ENCODE assay signal across 1 cellular context in the genomic region with DNA sequence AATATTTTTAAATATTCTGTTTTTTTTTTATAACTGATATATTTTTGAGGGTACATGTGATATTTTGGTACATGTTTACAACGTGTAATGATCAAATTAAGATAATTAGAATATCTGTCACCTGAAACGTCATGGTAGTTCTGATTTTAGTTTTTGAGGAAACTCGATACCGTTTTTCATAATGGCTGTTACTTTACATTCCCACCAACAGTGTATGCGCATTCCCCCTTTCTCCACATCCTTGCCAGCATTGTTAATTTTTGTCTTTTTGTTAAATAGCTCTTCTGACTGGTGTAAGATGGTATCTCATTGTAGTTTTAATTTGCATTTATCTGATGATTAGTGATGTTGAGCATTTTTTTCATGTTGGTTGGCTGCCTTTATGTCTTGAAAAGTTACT.
TF ChIP-seq lines count a peak whose summit lies in the region.

No MANE protein-coding gene starts in this region.

TF ChIP-seq in K562, 482 proteins besides CTCF, POLR2A, EP300 and RAD21 (continued from another document):
- TF ChIP-seq, protein P1, sequence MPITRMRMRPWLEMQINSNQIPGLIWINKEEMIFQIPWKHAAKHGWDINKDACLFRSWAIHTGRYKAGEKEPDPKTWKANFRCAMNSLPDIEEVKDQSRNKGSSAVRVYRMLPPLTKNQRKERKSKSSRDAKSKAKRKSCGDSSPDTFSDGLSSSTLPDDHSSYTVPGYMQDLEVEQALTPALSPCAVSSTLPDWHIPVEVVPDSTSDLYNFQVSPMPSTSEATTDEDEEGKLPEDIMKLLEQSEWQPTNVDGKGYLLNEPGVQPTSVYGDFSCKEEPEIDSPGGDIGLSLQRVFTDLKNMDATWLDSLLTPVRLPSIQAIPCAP (CRISPR knock-in tag; IDR thresholded peaks at IDR 0.05; ENCODE audit: borderline replicate concordance): no peak
- TF ChIP-seq RUNX1 (IDR thresholded peaks at IDR 0.05; ENCODE audit: low read depth) (no peak), ASH1L (IDR thresholded peaks at IDR 0.05; ENCODE audit: borderline replicate concordance, low read depth, partially characterized antibody) (no peak), ETS2 (tag; IDR thresholded peaks at IDR 0.05; ENCODE audit: borderline replicate concordance, poor library complexity, severe bottlenecking) (no peak), YY1 (IDR thresholded peaks at IDR 0.05; ENCODE audit: borderline replicate concordance in 1 of 3, control insufficient read depth in 1 of 3, extremely low read depth in 1 of 3, insufficient read depth in 3 of 3, insufficient read length in 1 of 3, insufficient replicate concordance in 2 of 3, low read depth in 1 of 3, low read length in 2 of 3) (peak in 1 of 3 experiments; percentile 48), SMAD4 (CRISPR knock-in tag; conservative IDR thresholded peaks at IDR 0.05) (no peak), EHMT2 (IDR thresholded peaks at IDR 0.05) (no peak), YBX1 (IDR thresholded peaks at IDR 0.05) (no peak), CHD2 (IDR thresholded peaks at IDR 0.05; ENCODE audit: low read depth, low read length) (no peak), SREBF1 (IDR thresholded peaks at IDR 0.05; ENCODE audit: borderline replicate concordance, low read depth, low read length) (no peak), ZEB2 (IDR thresholded peaks at IDR 0.05) (no peak), NCOA2 (IDR thresholded peaks at IDR 0.05; ENCODE audit: partially characterized antibody in 2 of 2) (no peak), CC2D1A (IDR thresholded peaks at IDR 0.05) (peak; percentile 88), TEAD2 (tag; IDR thresholded peaks at IDR 0.05) (no peak), ZNF76 (CRISPR knock-in tag; IDR thresholded peaks at IDR 0.05; ENCODE audit: borderline replicate concordance) (no peak), ZNF232 (CRISPR knock-in tag; IDR thresholded peaks at IDR 0.05) (no peak), CBX3 (IDR thresholded peaks at IDR 0.05; ENCODE audit: borderline replicate concordance in 1 of 2, low read length in 2 of 2) (peak in 1 of 2 experiments; percentile 85; a peak in 2 of 3 replicates), ZNF354B (CRISPR knock-in tag; IDR thresholded peaks at IDR 0.05) (no peak), KLF6 (CRISPR knock-in tag; IDR thresholded peaks at IDR 0.05; ENCODE audit: borderline replicate concordance) (no peak), ZNF507 (tag; conservative IDR thresholded peaks at IDR 0.05) (no peak), NR2C1 (IDR thresholded peaks at IDR 0.05) (no peak), NR2C1 (tag; IDR thresholded peaks at IDR 0.05) (no peak), MECOM (CRISPR knock-in tag; IDR thresholded peaks at IDR 0.05) (no peak), NEUROD1 (IDR thresholded peaks at IDR 0.05; ENCODE audit: borderline replicate concordance, low read depth, low read length, partially characterized antibody) (no peak), TRIM24 (IDR thresholded peaks at IDR 0.05) (peak in 1 of 2 experiments; percentile 21; a peak in 1 of 4 replicates), JUNB (CRISPR knock-in tag; conservative IDR thresholded peaks at IDR 0.05) (no peak), MCM5 (IDR thresholded peaks at IDR 0.05; ENCODE audit: low read depth) (no peak), STAT5A (IDR thresholded peaks at IDR 0.05; ENCODE audit: borderline replicate concordance, low read length) (no peak), CTBP1 (IDR thresholded peaks at IDR 0.05; ENCODE audit: borderline replicate concordance) (no peak), MCM7 (IDR thresholded peaks at IDR 0.05) (no peak), ARNT (IDR thresholded peaks at IDR 0.05) (no peak), ELF1 (tag; IDR thresholded peaks at IDR 0.05) (no peak), SRSF9 (IDR thresholded peaks at IDR 0.05; ENCODE audit: borderline replicate concordance, low read depth, low read length) (no peak)
- TF ChIP-seq, protein P2, sequence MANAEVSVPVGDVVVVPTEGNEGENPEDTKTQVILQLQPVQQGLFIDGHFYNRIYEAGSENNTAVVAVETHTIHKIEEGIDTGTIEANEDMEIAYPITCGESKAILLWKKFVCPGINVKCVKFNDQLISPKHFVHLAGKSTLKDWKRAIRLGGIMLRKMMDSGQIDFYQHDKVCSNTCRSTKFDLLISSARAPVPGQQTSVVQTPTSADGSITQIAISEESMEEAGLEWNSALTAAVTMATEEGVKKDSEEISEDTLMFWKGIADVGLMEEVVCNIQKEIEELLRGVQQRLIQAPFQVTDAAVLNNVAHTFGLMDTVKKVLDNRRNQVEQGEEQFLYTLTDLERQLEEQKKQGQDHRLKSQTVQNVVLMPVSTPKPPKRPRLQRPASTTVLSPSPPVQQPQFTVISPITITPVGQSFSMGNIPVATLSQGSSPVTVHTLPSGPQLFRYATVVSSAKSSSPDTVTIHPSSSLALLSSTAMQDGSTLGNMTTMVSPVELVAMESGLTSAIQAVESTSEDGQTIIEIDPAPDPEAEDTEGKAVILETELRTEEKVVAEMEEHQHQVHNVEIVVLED (CRISPR knock-in tag; IDR thresholded peaks at IDR 0.05): no peak
- TF ChIP-seq, protein P3, sequence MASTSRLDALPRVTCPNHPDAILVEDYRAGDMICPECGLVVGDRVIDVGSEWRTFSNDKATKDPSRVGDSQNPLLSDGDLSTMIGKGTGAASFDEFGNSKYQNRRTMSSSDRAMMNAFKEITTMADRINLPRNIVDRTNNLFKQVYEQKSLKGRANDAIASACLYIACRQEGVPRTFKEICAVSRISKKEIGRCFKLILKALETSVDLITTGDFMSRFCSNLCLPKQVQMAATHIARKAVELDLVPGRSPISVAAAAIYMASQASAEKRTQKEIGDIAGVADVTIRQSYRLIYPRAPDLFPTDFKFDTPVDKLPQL (IDR thresholded peaks at IDR 0.05; ENCODE audit: extremely low read depth, insufficient read length): no peak
- TF ChIP-seq, protein P4, sequence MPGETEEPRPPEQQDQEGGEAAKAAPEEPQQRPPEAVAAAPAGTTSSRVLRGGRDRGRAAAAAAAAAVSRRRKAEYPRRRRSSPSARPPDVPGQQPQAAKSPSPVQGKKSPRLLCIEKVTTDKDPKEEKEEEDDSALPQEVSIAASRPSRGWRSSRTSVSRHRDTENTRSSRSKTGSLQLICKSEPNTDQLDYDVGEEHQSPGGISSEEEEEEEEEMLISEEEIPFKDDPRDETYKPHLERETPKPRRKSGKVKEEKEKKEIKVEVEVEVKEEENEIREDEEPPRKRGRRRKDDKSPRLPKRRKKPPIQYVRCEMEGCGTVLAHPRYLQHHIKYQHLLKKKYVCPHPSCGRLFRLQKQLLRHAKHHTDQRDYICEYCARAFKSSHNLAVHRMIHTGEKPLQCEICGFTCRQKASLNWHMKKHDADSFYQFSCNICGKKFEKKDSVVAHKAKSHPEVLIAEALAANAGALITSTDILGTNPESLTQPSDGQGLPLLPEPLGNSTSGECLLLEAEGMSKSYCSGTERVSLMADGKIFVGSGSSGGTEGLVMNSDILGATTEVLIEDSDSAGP (CRISPR knock-in tag; IDR thresholded peaks at IDR 0.05): no peak
- TF ChIP-seq, protein P5, sequence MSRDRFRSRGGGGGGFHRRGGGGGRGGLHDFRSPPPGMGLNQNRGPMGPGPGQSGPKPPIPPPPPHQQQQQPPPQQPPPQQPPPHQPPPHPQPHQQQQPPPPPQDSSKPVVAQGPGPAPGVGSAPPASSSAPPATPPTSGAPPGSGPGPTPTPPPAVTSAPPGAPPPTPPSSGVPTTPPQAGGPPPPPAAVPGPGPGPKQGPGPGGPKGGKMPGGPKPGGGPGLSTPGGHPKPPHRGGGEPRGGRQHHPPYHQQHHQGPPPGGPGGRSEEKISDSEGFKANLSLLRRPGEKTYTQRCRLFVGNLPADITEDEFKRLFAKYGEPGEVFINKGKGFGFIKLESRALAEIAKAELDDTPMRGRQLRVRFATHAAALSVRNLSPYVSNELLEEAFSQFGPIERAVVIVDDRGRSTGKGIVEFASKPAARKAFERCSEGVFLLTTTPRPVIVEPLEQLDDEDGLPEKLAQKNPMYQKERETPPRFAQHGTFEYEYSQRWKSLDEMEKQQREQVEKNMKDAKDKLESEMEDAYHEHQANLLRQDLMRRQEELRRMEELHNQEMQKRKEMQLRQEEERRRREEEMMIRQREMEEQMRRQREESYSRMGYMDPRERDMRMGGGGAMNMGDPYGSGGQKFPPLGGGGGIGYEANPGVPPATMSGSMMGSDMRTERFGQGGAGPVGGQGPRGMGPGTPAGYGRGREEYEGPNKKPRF (IDR thresholded peaks at IDR 0.05; ENCODE audit: low read depth, low read length): no peak
- TF ChIP-seq, protein P6, sequence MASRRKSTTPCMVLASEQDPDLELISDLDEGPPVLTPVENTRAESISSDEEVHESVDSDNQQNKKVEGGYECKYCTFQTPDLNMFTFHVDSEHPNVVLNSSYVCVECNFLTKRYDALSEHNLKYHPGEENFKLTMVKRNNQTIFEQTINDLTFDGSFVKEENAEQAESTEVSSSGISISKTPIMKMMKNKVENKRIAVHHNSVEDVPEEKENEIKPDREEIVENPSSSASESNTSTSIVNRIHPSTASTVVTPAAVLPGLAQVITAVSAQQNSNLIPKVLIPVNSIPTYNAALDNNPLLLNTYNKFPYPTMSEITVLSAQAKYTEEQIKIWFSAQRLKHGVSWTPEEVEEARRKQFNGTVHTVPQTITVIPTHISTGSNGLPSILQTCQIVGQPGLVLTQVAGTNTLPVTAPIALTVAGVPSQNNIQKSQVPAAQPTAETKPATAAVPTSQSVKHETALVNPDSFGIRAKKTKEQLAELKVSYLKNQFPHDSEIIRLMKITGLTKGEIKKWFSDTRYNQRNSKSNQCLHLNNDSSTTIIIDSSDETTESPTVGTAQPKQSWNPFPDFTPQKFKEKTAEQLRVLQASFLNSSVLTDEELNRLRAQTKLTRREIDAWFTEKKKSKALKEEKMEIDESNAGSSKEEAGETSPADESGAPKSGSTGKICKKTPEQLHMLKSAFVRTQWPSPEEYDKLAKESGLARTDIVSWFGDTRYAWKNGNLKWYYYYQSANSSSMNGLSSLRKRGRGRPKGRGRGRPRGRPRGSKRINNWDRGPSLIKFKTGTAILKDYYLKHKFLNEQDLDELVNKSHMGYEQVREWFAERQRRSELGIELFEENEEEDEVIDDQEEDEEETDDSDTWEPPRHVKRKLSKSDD (conservative IDR thresholded peaks at IDR 0.05; ENCODE audit: low read length): 0 out of 2 replicates have a peak, but pooled peaks have one; percentile 66
